ENCODE assay signal across 1 cellular context in genomic region chr20:17796096-17796563, GRCh38.
A peak's percentile ranks its signal among the peaks of the same experiment; 100 is the strongest.
TF ChIP-seq lines count a peak whose summit lies in the region.

No MANE protein-coding gene starts in this region.

TF ChIP-seq in HepG2, 621 proteins besides CTCF, POLR2A, EP300 and RAD21 (continued from another document and continues in another):
- no peak for TF ChIP-seq SMAD9 (CRISPR knock-in tag; IDR thresholded peaks at IDR 0.05)
- no peak for TF ChIP-seq HMGXB4 (CRISPR knock-in tag; IDR thresholded peaks at IDR 0.05; ENCODE audit: borderline replicate concordance in 1 of 2, low read depth in 1 of 2)
- no peak for TF ChIP-seq ZNF296 (CRISPR knock-in tag; conservative IDR thresholded peaks at IDR 0.05)
- TF ChIP-seq STAG1 (CRISPR knock-in tag; IDR thresholded peaks at IDR 0.05) = peak; percentile 16; the same call in 1 of the 2 replicates
- TF ChIP-seq RBM39 (IDR thresholded peaks at IDR 0.05; ENCODE audit: low read depth, low read length, poor library complexity, severe bottlenecking) = no peak
- no peak for TF ChIP-seq AFF4 (CRISPR knock-in tag; IDR thresholded peaks at IDR 0.05)
- TF ChIP-seq ELF1 (CRISPR knock-in tag; IDR thresholded peaks at IDR 0.05) = no peak; the same call in 1 of the 2 replicates
- TF ChIP-seq ZBTB43 (CRISPR knock-in tag; conservative IDR thresholded peaks at IDR 0.05) = peak; percentile 42
- no peak for TF ChIP-seq NCOA5 (CRISPR knock-in tag; IDR thresholded peaks at IDR 0.05)
- no peak for TF ChIP-seq ZNF282 (IDR thresholded peaks at IDR 0.05; ENCODE audit: partially characterized antibody)
- TF ChIP-seq STAT6 (CRISPR knock-in tag; IDR thresholded peaks at IDR 0.05; ENCODE audit: borderline replicate concordance) = no peak
- no peak for TF ChIP-seq CCAR2 (optimal IDR thresholded peaks at IDR 0.05; ENCODE audit: low read depth, low read length)
- TF ChIP-seq ADNP (CRISPR knock-in tag; IDR thresholded peaks at IDR 0.05) = no peak
- no peak for TF ChIP-seq ZNF441 (CRISPR knock-in tag; IDR thresholded peaks at IDR 0.05; ENCODE audit: borderline replicate concordance)
- TF ChIP-seq SNAPC5 (CRISPR knock-in tag; IDR thresholded peaks at IDR 0.05; ENCODE audit: borderline replicate concordance) = no peak
- TF ChIP-seq FIP1L1 (IDR thresholded peaks at IDR 0.05; ENCODE audit: borderline replicate concordance, insufficient read depth, low read depth, low read length) = no peak
- no peak for TF ChIP-seq ZNF550 (CRISPR knock-in tag; IDR thresholded peaks at IDR 0.05; ENCODE audit: borderline replicate concordance)
- TF ChIP-seq ZNF737 (CRISPR knock-in tag; IDR thresholded peaks at IDR 0.05; ENCODE audit: borderline replicate concordance) = no peak
- TF ChIP-seq MAX (IDR thresholded peaks at IDR 0.05) = peak; percentile 59
- TF ChIP-seq MAF1 (CRISPR knock-in tag; IDR thresholded peaks at IDR 0.05; ENCODE audit: borderline replicate concordance) = no peak
- TF ChIP-seq U2AF2 (IDR thresholded peaks at IDR 0.05; ENCODE audit: low read depth, low read length) = no peak
- TF ChIP-seq SRSF9 (IDR thresholded peaks at IDR 0.05; ENCODE audit: borderline replicate concordance, insufficient read depth, low read depth, low read length, poor library complexity, severe bottlenecking) = no peak
- TF ChIP-seq GABPB1 (CRISPR knock-in tag; IDR thresholded peaks at IDR 0.05) = 0 out of 2 replicates have a peak, but pooled peaks have one; percentile 27
- no peak for TF ChIP-seq ZNF709 (CRISPR knock-in tag; IDR thresholded peaks at IDR 0.05)
- TF ChIP-seq HNRNPLL (IDR thresholded peaks at IDR 0.05; ENCODE audit: low read depth, low read length, poor library complexity, severe bottlenecking) = no peak
- no peak for TF ChIP-seq SALL2 (CRISPR knock-in tag; IDR thresholded peaks at IDR 0.05)
- TF ChIP-seq ZNF720 (CRISPR knock-in tag; IDR thresholded peaks at IDR 0.05) = no peak
- TF ChIP-seq FOXA3 (CRISPR knock-in tag; IDR thresholded peaks at IDR 0.05) = peak; percentile 63
- TF ChIP-seq YY1 (IDR thresholded peaks at IDR 0.05; ENCODE audit: insufficient read depth, insufficient replicate concordance, low read depth, low read length) = peak; percentile 42
- TF ChIP-seq POLR2AphosphoS5 (IDR thresholded peaks at IDR 0.05; ENCODE audit: low read depth, low read length) = no peak
- TF ChIP-seq ZNF576 (CRISPR knock-in tag; IDR thresholded peaks at IDR 0.05) = no peak
- no peak for TF ChIP-seq PCBP1 (IDR thresholded peaks at IDR 0.05; ENCODE audit: borderline replicate concordance, low read depth, low read length)
- peak; percentile 61; the same call in 1 of the 2 replicates for TF ChIP-seq ZBTB39 (CRISPR knock-in tag; IDR thresholded peaks at IDR 0.05)
- no peak for TF ChIP-seq ZNF124 (CRISPR knock-in tag; IDR thresholded peaks at IDR 0.05)
- TF ChIP-seq SCMH1 (CRISPR knock-in tag; IDR thresholded peaks at IDR 0.05; ENCODE audit: borderline replicate concordance) = no peak
- peak; percentile 84 for TF ChIP-seq ARID5B (CRISPR knock-in tag; IDR thresholded peaks at IDR 0.05)
- TF ChIP-seq ZNF614 (CRISPR knock-in tag; IDR thresholded peaks at IDR 0.05; ENCODE audit: borderline replicate concordance) = no peak
- peak; percentile 87 for TF ChIP-seq ZNF264 (CRISPR knock-in tag; IDR thresholded peaks at IDR 0.05)
- no peak for TF ChIP-seq ZC3H4 (CRISPR knock-in tag; IDR thresholded peaks at IDR 0.05; ENCODE audit: borderline replicate concordance)
- TF ChIP-seq IKZF1 (IDR thresholded peaks at IDR 0.05) = no peak
- TF ChIP-seq PRDM4 (CRISPR knock-in tag; IDR thresholded peaks at IDR 0.05; ENCODE audit: borderline replicate concordance) = no peak
- no peak for TF ChIP-seq ZNF207 (IDR thresholded peaks at IDR 0.05; ENCODE audit: borderline replicate concordance)
- TF ChIP-seq MTA1 (CRISPR knock-in tag; IDR thresholded peaks at IDR 0.05; ENCODE audit: borderline replicate concordance) = no peak
- TF ChIP-seq MEIS1 (CRISPR knock-in tag; IDR thresholded peaks at IDR 0.05; ENCODE audit: borderline replicate concordance) = no peak
- no peak for TF ChIP-seq CENPT (CRISPR knock-in tag; IDR thresholded peaks at IDR 0.05; ENCODE audit: low read depth)
